ENCODE assay signal across 8 cellular contexts in genomic region chr22:24951942-24952836, GRCh38. TPM values are rescaled to one million over a fixed set of nuclear protein-coding genes. Genes with fewer than 3 reads are reported as not detected.
DNase-seq lines count a peak whose midpoint lies in the region; ATAC-seq and TF ChIP-seq lines count a peak whose summit lies in the region.

TSS of gene KIAA1671 (plus strand) at chr22:24952716. CDS start at chr22:25028000, 75,284 bp downstream.

- POLR2A ChIA-PET in HEK293 (lab: Yijun Ruan, JAX) (interaction anchor here (1.0 kb wide), 1 partner anchor 69 kb away, joined by 4 read pairs; no protein-coding TSS in a partner anchor), WTC11 (lab: Charles Lee) (interaction anchor here (1.0 kb wide), 1 partner anchor 73 kb away, joined by 3 read pairs; no protein-coding TSS in a partner anchor)

- ATAC-seq in WTC11 (peak; percentile 75), GM19328 (IDR thresholded peaks at IDR 0.05; ENCODE audit: unreplicated experiment) (no peak)

- H3K4me3 ChIP-seq in HEK293 (ENCODE audit: low read depth, low read length) (peak within 1 kb of the TSS; percentile 79), cardiac fibroblast (replicated peaks in 1 of 2; ENCODE audit: low read depth in 2 of 2, low read length in 2 of 2) (peak within 1 kb of the TSS; percentile 72 to 78), skin epidermis (peak within 1 kb of the TSS; percentile 42 to 83 (median 60))

- DNase-seq in DMS114 treated with DMSO at 0.1 percent for 48 hours (lab: John Stamatoyannopoulos, UW; ENCODE audit: unreplicated experiment): peak; percentile 33
- peak; percentile 39 for DNase-seq in NCI-H2196 treated with DMSO at 0.1 percent for 48 hours (lab: John Stamatoyannopoulos, UW; ENCODE audit: unreplicated experiment)
- peak; percentile 98 for DNase-seq in WTC11 (ENCODE audit: low spot score)
- peak; percentile 67 to 82 for DNase-seq in cardiac fibroblast (ENCODE audit: low read depth in 2 of 2)
- DNase-seq in iPS-NIHi7 (ENCODE audit: extremely low spot score): peak; percentile 97

- 0 out of 2 replicates have a peak, but pooled peaks cover 2% of the 10 kb centered on the region for H3K36me3 Mint-ChIP-seq in WTC11

- peaks cover 10% of the 10 kb centered on the region for H3K27me3 Mint-ChIP-seq in WTC11 (ENCODE audit: low read depth)

- TF ChIP-seq CTCF in HEK293 (tag by site-specific recombination; IDR thresholded peaks at IDR 0.05) (peak; percentile 88), WTC11 (IDR thresholded peaks at IDR 0.05) (peak; percentile 98), cardiac fibroblast (IDR thresholded peaks at IDR 0.05; ENCODE audit: low read depth, low read length) (peak; percentile 100)

- no peaks in the 10 kb centered on the region for H3K9me3 Mint-ChIP-seq in WTC11

- peak within 1 kb of the TSS; percentile 98 for H3K4me3 Mint-ChIP-seq in WTC11

- no peaks in the 10 kb centered on the region for H3K9me3 ChIP-seq in HEK293 (ENCODE audit: control insufficient read depth, insufficient read depth, low read depth, low read length)

- peak within 1 kb of the TSS; percentile 92 for H3K27ac Mint-ChIP-seq in WTC11

- peaks cover 10% of the 10 kb centered on the region; the same call in 1 of the 2 replicates for H3K4me1 ChIP-seq in HEK293 (ENCODE audit: control insufficient read depth, insufficient read depth, low read length)

- peak within 1 kb of the TSS; percentile 82 for H3K27ac ChIP-seq in HEK293 (ENCODE audit: extremely low read depth, low read depth, low read length)
- peak within 1 kb of the TSS; percentile 28 to 89 (median 77) for H3K27ac ChIP-seq in skin epidermis

- H3K4me1 Mint-ChIP-seq in WTC11: peaks cover 53% of the 10 kb centered on the region

- CTCF ChIA-PET in HEK293 (lab: Yijun Ruan, JAX) (interaction anchor here (0.9 to 7.9 kb wide), 6 partner anchors 9 to 100 kb away, joined by 3 to 66 read pairs (median 4); no protein-coding TSS in a partner anchor), WTC11 (lab: Charles Lee) (interaction anchor here (0.6 to 5.6 kb wide), 14 partner anchors 13 to 105 kb away, joined by 3 to 58 read pairs (median 4); no protein-coding TSS in a partner anchor)

- no peaks in the 10 kb centered on the region for H3K36me3 ChIP-seq in HEK293 (ENCODE audit: control insufficient read depth in 2 of 2, insufficient read depth in 1 of 2, low read length in 2 of 2)

TF ChIP-seq in HEK293, 187 proteins besides CTCF, POLR2A, EP300 and RAD21 (continues in another document):
- TF ChIP-seq ZNF677 (tag by site-specific recombination; IDR thresholded peaks at IDR 0.05) (0 out of 2 replicates have a peak, but pooled peaks have one; percentile 35), ZBTB17 (tag by site-specific recombination; IDR thresholded peaks at IDR 0.05) (peak; percentile 43; the same call in 1 of the 2 replicates), ZNF274 (IDR thresholded peaks at IDR 0.05; ENCODE audit: low read length) (no peak), ZNF274 (tag by site-specific recombination; IDR thresholded peaks at IDR 0.05; ENCODE audit: borderline replicate concordance) (no peak), ZSCAN30 (tag by site-specific recombination; IDR thresholded peaks at IDR 0.05) (peak; percentile 73; the same call in 1 of the 2 replicates), ZNF558 (tag by site-specific recombination; IDR thresholded peaks at IDR 0.05) (no peak), ZEB2 (tag by site-specific recombination; IDR thresholded peaks at IDR 0.05) (peak; percentile 24; the same call in 1 of the 2 replicates)
- TF ChIP-seq, protein P1, sequence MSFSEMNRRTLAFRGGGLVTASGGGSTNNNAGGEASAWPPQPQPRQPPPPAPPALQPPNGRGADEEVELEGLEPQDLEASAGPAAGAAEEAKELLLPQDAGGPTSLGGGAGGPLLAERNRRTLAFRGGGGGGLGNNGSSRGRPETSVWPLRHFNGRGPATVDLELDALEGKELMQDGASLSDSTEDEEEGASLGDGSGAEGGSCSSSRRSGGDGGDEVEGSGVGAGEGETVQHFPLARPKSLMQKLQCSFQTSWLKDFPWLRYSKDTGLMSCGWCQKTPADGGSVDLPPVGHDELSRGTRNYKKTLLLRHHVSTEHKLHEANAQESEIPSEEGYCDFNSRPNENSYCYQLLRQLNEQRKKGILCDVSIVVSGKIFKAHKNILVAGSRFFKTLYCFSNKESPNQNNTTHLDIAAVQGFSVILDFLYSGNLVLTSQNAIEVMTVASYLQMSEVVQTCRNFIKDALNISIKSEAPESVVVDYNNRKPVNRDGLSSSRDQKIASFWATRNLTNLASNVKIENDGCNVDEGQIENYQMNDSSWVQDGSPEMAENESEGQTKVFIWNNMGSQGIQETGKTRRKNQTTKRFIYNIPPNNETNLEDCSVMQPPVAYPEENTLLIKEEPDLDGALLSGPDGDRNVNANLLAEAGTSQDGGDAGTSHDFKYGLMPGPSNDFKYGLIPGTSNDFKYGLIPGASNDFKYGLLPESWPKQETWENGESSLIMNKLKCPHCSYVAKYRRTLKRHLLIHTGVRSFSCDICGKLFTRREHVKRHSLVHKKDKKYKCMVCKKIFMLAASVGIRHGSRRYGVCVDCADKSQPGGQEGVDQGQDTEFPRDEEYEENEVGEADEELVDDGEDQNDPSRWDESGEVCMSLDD (tag by site-specific recombination; IDR thresholded peaks at IDR 0.05): peak; percentile 78
- TF ChIP-seq, protein P2, sequence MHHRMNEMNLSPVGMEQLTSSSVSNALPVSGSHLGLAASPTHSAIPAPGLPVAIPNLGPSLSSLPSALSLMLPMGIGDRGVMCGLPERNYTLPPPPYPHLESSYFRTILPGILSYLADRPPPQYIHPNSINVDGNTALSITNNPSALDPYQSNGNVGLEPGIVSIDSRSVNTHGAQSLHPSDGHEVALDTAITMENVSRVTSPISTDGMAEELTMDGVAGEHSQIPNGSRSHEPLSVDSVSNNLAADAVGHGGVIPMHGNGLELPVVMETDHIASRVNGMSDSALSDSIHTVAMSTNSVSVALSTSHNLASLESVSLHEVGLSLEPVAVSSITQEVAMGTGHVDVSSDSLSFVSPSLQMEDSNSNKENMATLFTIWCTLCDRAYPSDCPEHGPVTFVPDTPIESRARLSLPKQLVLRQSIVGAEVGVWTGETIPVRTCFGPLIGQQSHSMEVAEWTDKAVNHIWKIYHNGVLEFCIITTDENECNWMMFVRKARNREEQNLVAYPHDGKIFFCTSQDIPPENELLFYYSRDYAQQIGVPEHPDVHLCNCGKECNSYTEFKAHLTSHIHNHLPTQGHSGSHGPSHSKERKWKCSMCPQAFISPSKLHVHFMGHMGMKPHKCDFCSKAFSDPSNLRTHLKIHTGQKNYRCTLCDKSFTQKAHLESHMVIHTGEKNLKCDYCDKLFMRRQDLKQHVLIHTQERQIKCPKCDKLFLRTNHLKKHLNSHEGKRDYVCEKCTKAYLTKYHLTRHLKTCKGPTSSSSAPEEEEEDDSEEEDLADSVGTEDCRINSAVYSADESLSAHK (tag by site-specific recombination; IDR thresholded peaks at IDR 0.05): no peak

TF ChIP-seq in WTC11, 78 proteins besides CTCF, POLR2A, EP300 and RAD21 (continues in another document):
- TF ChIP-seq OVOL2 (CRISPR knock-in tag; IDR thresholded peaks at IDR 0.05; ENCODE audit: borderline replicate concordance) (no peak), NR1H2 (CRISPR knock-in tag; IDR thresholded peaks at IDR 0.05) (no peak), MAX (CRISPR knock-in tag; IDR thresholded peaks at IDR 0.05) (no peak), NFATC4 (CRISPR knock-in tag; IDR thresholded peaks at IDR 0.05) (no peak), ZNF671 (CRISPR knock-in tag; IDR thresholded peaks at IDR 0.05) (no peak), PREB (CRISPR knock-in tag; IDR thresholded peaks at IDR 0.05; ENCODE audit: borderline replicate concordance) (no peak; the same call in 1 of the 2 replicates), ESRRA (CRISPR knock-in tag; IDR thresholded peaks at IDR 0.05; ENCODE audit: borderline replicate concordance) (no peak; the same call in 1 of the 2 replicates), ZNF263 (CRISPR knock-in tag; IDR thresholded peaks at IDR 0.05; ENCODE audit: low read depth) (no peak), SMAD3 (CRISPR knock-in tag; IDR thresholded peaks at IDR 0.05; ENCODE audit: borderline replicate concordance) (no peak), GABPB1 (CRISPR knock-in tag; IDR thresholded peaks at IDR 0.05) (peak; percentile 66; the same call in 1 of the 2 replicates), NFYB (CRISPR knock-in tag; conservative IDR thresholded peaks at IDR 0.05; ENCODE audit: low read depth) (no peak), GRHL2 (CRISPR knock-in tag; IDR thresholded peaks at IDR 0.05; ENCODE audit: insufficient replicate concordance, severe bottlenecking) (no peak)
- TF ChIP-seq, protein P3, sequence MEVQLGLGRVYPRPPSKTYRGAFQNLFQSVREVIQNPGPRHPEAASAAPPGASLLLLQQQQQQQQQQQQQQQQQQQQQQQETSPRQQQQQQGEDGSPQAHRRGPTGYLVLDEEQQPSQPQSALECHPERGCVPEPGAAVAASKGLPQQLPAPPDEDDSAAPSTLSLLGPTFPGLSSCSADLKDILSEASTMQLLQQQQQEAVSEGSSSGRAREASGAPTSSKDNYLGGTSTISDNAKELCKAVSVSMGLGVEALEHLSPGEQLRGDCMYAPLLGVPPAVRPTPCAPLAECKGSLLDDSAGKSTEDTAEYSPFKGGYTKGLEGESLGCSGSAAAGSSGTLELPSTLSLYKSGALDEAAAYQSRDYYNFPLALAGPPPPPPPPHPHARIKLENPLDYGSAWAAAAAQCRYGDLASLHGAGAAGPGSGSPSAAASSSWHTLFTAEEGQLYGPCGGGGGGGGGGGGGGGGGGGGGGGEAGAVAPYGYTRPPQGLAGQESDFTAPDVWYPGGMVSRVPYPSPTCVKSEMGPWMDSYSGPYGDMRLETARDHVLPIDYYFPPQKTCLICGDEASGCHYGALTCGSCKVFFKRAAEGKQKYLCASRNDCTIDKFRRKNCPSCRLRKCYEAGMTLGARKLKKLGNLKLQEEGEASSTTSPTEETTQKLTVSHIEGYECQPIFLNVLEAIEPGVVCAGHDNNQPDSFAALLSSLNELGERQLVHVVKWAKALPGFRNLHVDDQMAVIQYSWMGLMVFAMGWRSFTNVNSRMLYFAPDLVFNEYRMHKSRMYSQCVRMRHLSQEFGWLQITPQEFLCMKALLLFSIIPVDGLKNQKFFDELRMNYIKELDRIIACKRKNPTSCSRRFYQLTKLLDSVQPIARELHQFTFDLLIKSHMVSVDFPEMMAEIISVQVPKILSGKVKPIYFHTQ (CRISPR knock-in tag; IDR thresholded peaks at IDR 0.05): no peak

RNA-seq across cellular contexts. Expression of gene KIAA1671, which starts in this region (rescaled TPM):
- 22.0 to 26.0 TPM (median 24.0 TPM) in 3 replicates for total RNA-seq in WTC11 (2021)

Comparison
In these comparisons a context has a peak if more than half of its experiments do, and no peak if none do; other contexts are left out.
1. DNase-seq: peak in every context shown above with its lines; median percentile 98 in WTC11; 97 in iPS-NIHi7; 74 in cardiac fibroblast; 39 in NCI-H2196 treated with DMSO at 0.1 percent for 48 hours; 33 in DMS114 treated with DMSO at 0.1 percent for 48 hours.